Comparison of ENCODE assay signal across 11 cellular contexts in the genomic region with DNA sequence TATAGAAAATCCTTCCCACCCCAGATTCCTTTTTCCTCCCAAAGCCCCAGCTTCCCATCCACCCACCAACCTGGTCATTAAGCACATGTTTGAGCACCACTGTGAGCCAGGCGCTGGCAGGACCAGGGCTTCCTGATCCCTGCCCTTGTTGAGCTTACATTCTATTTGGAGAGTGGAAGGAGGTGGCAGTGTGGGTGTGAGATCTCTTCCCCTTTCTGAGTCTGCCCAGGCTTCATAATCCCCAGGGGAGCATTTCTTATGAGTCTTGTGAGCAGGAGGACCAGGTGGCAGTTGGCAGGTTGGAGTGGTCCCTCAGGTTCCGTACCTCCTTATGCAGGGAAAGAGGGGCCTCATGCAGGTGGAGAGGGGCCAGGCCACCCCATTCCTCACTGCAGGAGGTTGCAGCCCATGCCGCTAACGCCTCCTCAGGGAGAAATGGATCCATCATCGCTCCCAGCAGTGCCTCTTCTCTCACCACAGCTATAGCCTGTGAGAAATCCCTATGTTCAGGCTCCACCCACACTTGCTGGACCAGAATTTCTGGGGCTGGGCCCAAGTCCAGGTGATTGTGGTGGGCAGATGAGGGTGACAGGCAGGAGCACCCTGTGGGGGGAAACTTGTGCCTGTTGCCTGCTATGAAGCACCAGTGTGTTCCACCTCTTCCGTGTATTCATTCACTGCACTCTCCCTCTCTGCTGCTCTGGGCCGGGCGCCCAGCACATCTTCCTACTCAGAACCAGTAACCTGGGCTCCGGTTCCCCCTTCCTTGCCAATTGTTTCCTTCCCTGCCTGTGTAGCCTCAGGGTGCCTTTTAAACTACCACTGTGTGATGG. TPM values are rescaled to one million over a fixed set of nuclear protein-coding genes. Genes with fewer than 3 reads are reported as not detected.
DNase-seq lines count a peak whose midpoint lies in the region; ATAC-seq and TF ChIP-seq lines count a peak whose summit lies in the region.
"Had no signal": no experiment of that assay in that cellular context is flagged by ENCODE, and none has a peak within 500 bp of the region (broad histone marks: within the 10 kb centered on the region; RNA-seq: fewer than 3 reads in every experiment).

No MANE protein-coding gene starts in this region.

- no peak for TF ChIP-seq CTCF in CD8-positive, alpha-beta T cell (IDR thresholded peaks at IDR 0.05)
- TF ChIP-seq CTCF in neutrophil (IDR thresholded peaks at IDR 0.05) (no peak), sigmoid colon (IDR thresholded peaks at IDR 0.05) (no peak)

- no peak for TF ChIP-seq EP300 in sigmoid colon (IDR thresholded peaks at IDR 0.05)

- no peak for DNase-seq in CD8-positive, alpha-beta T cell
- DNase-seq in astrocyte of the hippocampus (ENCODE audit: low read depth, low spot score) (peak; percentile 23), kidney glomerular epithelial cell (lab: John Stamatoyannopoulos, UW) (no peak), GM23248 (no peak), sigmoid colon (no peak), SHP77 treated with DMSO at 0.1 percent for 48 hours (lab: John Stamatoyannopoulos, UW) (no peak)
- DNase-seq: NCI-H146 had no signal

- no peak overlapping the region for H3K27ac ChIP-seq in CD8-positive, alpha-beta T cell (ENCODE audit: low read depth, low read length)
- H3K27ac ChIP-seq in neutrophil: peak overlapping the region; percentile 4
- H3K27ac ChIP-seq in GM23248: no peak overlapping the region
- no peak overlapping the region for H3K27ac ChIP-seq in sigmoid colon

- WGBS in GM23248 (ENCODE audit: low coverage in 1 of 2, low lambda C conversion rate in 2 of 2, missing lambda C conversion rate in 2 of 2), 2 experiments: 77 to 79% methylated on average over 9 of the region's 9 CpGs
- 88 to 89% methylated on average over 9 of the region's 9 CpGs for WGBS in sigmoid colon, 2 donors

- H3K4me2 ChIP-seq in GM23248 (ENCODE audit: unreplicated experiment): no peak overlapping the region

- peaks cover 48% of the 10 kb centered on the region for H4K20me1 ChIP-seq in GM23248 (ENCODE audit: insufficient read depth)

- H3K36me3 Mint-ChIP-seq in CD8-positive, alpha-beta T cell: peaks cover 56% of the 10 kb centered on the region
- H3K36me3 Mint-ChIP-seq in IgD-negative memory B cell: peaks cover 1% of the 10 kb centered on the region

- CTCF ChIA-PET in CD8-positive, alpha-beta T cell (lab: Charles Lee): interaction anchor here (1.5 kb wide), 1 partner anchor 38 kb away, joined by 3 read pairs; no protein-coding TSS in a partner anchor

- H3K4me3 Mint-ChIP-seq in CD8-positive, alpha-beta T cell: no peak overlapping the region
- H3K4me3 Mint-ChIP-seq in IgD-negative memory B cell: peak overlapping the region in 3 of 4 donors; percentile 35 to 74 (median 46)

- H3K79me2 ChIP-seq in GM23248 (ENCODE audit: insufficient read depth): peaks cover 100% of the 10 kb centered on the region

- peaks cover 68% of the 10 kb centered on the region for H3K4me1 Mint-ChIP-seq in CD8-positive, alpha-beta T cell (ENCODE audit: low read depth)
- H3K4me1 Mint-ChIP-seq in IgD-negative memory B cell: peaks cover 37 to 41% (median 39%) of the 10 kb centered on the region in 3 donors

- no peaks in the 10 kb centered on the region for H3K27me3 Mint-ChIP-seq in CD8-positive, alpha-beta T cell (ENCODE audit: low read depth)
- no peaks in the 10 kb centered on the region for H3K27me3 Mint-ChIP-seq in IgD-negative memory B cell

- intact Hi-C loops in CD8-positive, alpha-beta T cell (cut with DNase I, micrococcal nuclease): no loop called here
- intact Hi-C loops in sigmoid colon (cut with DNase I): no loop called here

- H3K36me3 ChIP-seq in CD8-positive, alpha-beta T cell (ENCODE audit: insufficient read depth, low read length): peaks cover 36% of the 10 kb centered on the region
- H3K36me3 ChIP-seq in neutrophil (peaks cover 37% of the 10 kb centered on the region), GM23248 (ENCODE audit: low read depth) (no peaks in the 10 kb centered on the region), sigmoid colon (peaks cover 5 to 37% (median 18%) of the 10 kb centered on the region in 4 donors)

- in situ Hi-C loops in GM23248 (cut with MboI): no loop called here

- H3K9me3 Mint-ChIP-seq in CD8-positive, alpha-beta T cell: no peaks in the 10 kb centered on the region
- H3K9me3 Mint-ChIP-seq in IgD-negative memory B cell: no peaks in the 10 kb centered on the region

- no peak overlapping the region for H2AFZ ChIP-seq in GM23248

- H3K9ac ChIP-seq in GM23248: no peak overlapping the region

- H3K27ac Mint-ChIP-seq in CD8-positive, alpha-beta T cell: peak overlapping the region; percentile 64
- H3K27ac Mint-ChIP-seq in IgD-negative memory B cell: peak overlapping the region; percentile 78 to 83 (median 83)

- H3K4me1 ChIP-seq in CD8-positive, alpha-beta T cell (ENCODE audit: insufficient read depth, low read length): peaks cover 27% of the 10 kb centered on the region
- H3K4me1 ChIP-seq in neutrophil (ENCODE audit: control insufficient read depth in 1 of 2, insufficient read depth in 1 of 2, low read depth in 1 of 2, low read length in 1 of 2) (peaks cover 39 to 40% of the 10 kb centered on the region in 2 experiments), GM23248 (ENCODE audit: insufficient read depth) (no peaks in the 10 kb centered on the region; the same call in 1 of the 2 replicates), sigmoid colon (peaks cover 0 to 65% (median 44%) of the 10 kb centered on the region in 4 donors)

- H3K9me2 ChIP-seq in GM23248 (ENCODE audit: insufficient read depth): no peaks in the 10 kb centered on the region

- no peak for ATAC-seq in CD8-positive, alpha-beta T cell

- no peak for TF ChIP-seq POLR2A in sigmoid colon (IDR thresholded peaks at IDR 0.05)

- no peak overlapping the region for H3K4me3 ChIP-seq in CD8-positive, alpha-beta T cell (ENCODE audit: low read depth, low read length)
- H3K4me3 ChIP-seq in neutrophil (ENCODE audit: low read depth in 1 of 2, low read length in 1 of 2) (no peak overlapping the region), GM23248 (no peak overlapping the region), sigmoid colon (no peak overlapping the region)
- H3K4me3 ChIP-seq: skin epidermis, tibial artery had no signal

- POLR2A ChIA-PET in CD8-positive, alpha-beta T cell (lab: Charles Lee): no interaction called here

- 0 out of 2 replicates have a peak, but pooled peaks cover 4% of the 10 kb centered on the region for H3F3A ChIP-seq in GM23248 (ENCODE audit: insufficient read depth)

- H3K27me3 ChIP-seq in CD8-positive, alpha-beta T cell (ENCODE audit: insufficient read depth, low read length): no peaks in the 10 kb centered on the region
- H3K27me3 ChIP-seq in neutrophil (no peaks in the 10 kb centered on the region), GM23248 (replicated peaks; ENCODE audit: insufficient read depth) (no peaks in the 10 kb centered on the region), sigmoid colon (no peaks in the 10 kb centered on the region)
- H3K27me3 ChIP-seq: tibial artery had no signal

- no peaks in the 10 kb centered on the region for H3K9me3 ChIP-seq in CD8-positive, alpha-beta T cell (ENCODE audit: low read length)
- no peaks in the 10 kb centered on the region for H3K9me3 ChIP-seq in neutrophil
- H3K9me3 ChIP-seq in GM23248 (ENCODE audit: low read depth): no peaks in the 10 kb centered on the region
- no peaks in the 10 kb centered on the region for H3K9me3 ChIP-seq in sigmoid colon
- H3K9me3 ChIP-seq: tibial artery had no signal

RNA-seq across cellular contexts. Expression of a gene that starts 23.5 kb away (rescaled TPM):
- 10 to 100 TPM; 20.7 to 22.4 TPM for total RNA-seq in CD8-positive, alpha-beta T cell
- polyA plus RNA-seq in IgD-negative memory B cell (106 TPM), GM23248 (2016; fragmentation: Nextera tagmentation; extraction: Ambion mirVana) (115 TPM in 2 replicates), sigmoid colon (10 to 100 TPM; 63.7 to 87.2 (median 71.0) TPM)
- total RNA-seq in GM23248 (2014; rRNA removed; shearing (Covaris generic)): 41.9 and 57.2 TPM in 2 replicates
- 10 to 100 TPM; 36.1 to 50.7 (median 43.3) TPM for total RNA-seq in sigmoid colon

RNA-seq across cellular contexts. Expression of a gene that starts 38.8 kb away (rescaled TPM):
- total RNA-seq in CD8-positive, alpha-beta T cell: 10 to 100 TPM; 25.6 to 26.0 TPM
- 94.2 TPM for polyA plus RNA-seq in IgD-negative memory B cell
- total RNA-seq in GM23248 (2014; rRNA removed; shearing (Covaris generic)): 27.1 and 31.5 TPM in 2 replicates
- polyA plus RNA-seq in GM23248 (2016; fragmentation: Nextera tagmentation; extraction: Ambion mirVana): 20.0 and 25.1 TPM in 2 replicates
- total RNA-seq in sigmoid colon: 10 to 100 TPM in 3 of 4 donors, 1 to 10 TPM in 1; 8.3 to 16.3 (median 15.3) TPM
- polyA plus RNA-seq in sigmoid colon: 10 to 100 TPM; 17.4 to 36.5 (median 18.3) TPM

RNA-seq across cellular contexts. Expression of a gene that starts 39.8 kb away (rescaled TPM):
- not detected for total RNA-seq in CD8-positive, alpha-beta T cell
- polyA plus RNA-seq in IgD-negative memory B cell (0.29 TPM), GM23248 (2016; fragmentation: Nextera tagmentation; extraction: Ambion mirVana) (0.15 TPM in 1 of 2 replicates, not detected in the other), sigmoid colon (under 1 TPM in 1 of 3 donors, not detected in 2; 0.10 TPM)
- total RNA-seq in GM23248 (2014; rRNA removed; shearing (Covaris generic)): 0.22 TPM in 1 of 2 replicates, not detected in the other
- under 1 TPM in 1 of 4 donors, not detected in 3; 0.14 TPM for total RNA-seq in sigmoid colon

RNA-seq across cellular contexts. Expression of a gene that starts 41.5 kb away (rescaled TPM):
- under 1 TPM; 0.19 to 0.33 TPM for total RNA-seq in CD8-positive, alpha-beta T cell
- 0.11 TPM for polyA plus RNA-seq in IgD-negative memory B cell
- 0.54 TPM in 1 of 2 replicates, not detected in the other for total RNA-seq in GM23248 (2014; rRNA removed; shearing (Covaris generic))
- 0.10 TPM in 1 of 2 replicates, not detected in the other for polyA plus RNA-seq in GM23248 (2016; fragmentation: Nextera tagmentation; extraction: Ambion mirVana)
- total RNA-seq in sigmoid colon: 1 to 10 TPM in 1 of 4 donors, under 1 TPM in 3; 0.33 to 2.5 (median 0.38) TPM
- polyA plus RNA-seq in sigmoid colon: under 1 TPM in 1 of 3 donors, not detected in 2; 0.58 TPM

RNA-seq across cellular contexts. Expression of a gene that starts 51.1 kb away (rescaled TPM):
- 10 to 100 TPM; 20.8 to 21.5 TPM for total RNA-seq in CD8-positive, alpha-beta T cell
- polyA plus RNA-seq in IgD-negative memory B cell (61.5 TPM), GM23248 (2016; fragmentation: Nextera tagmentation; extraction: Ambion mirVana) (37.2 and 38.7 TPM in 2 replicates), sigmoid colon (100 to 1,000 TPM in 1 of 3 donors, 10 to 100 TPM in 2; 15.6 to 127 (median 25.0) TPM)
- 28.8 and 33.9 TPM in 2 replicates for total RNA-seq in GM23248 (2014; rRNA removed; shearing (Covaris generic))
- 10 to 100 TPM in 3 of 4 donors, 1 to 10 TPM in 1; 6.1 to 38.8 (median 24.4) TPM for total RNA-seq in sigmoid colon
